ENCODE assay signal across 18 cellular contexts in genomic region chr15:66404122-66404521, GRCh38. TPM values are rescaled to one million over a fixed set of nuclear protein-coding genes. Genes with fewer than 3 reads are reported as not detected.
DNase-seq lines count a peak whose midpoint lies in the region; ATAC-seq, FAIRE-seq and TF ChIP-seq lines count a peak whose summit lies in the region.
"Had no signal": no experiment of that assay in that cellular context is flagged by ENCODE, and none has a peak within 500 bp of the region (broad histone marks: within the 10 kb centered on the region; RNA-seq: fewer than 3 reads in every experiment).

No MANE protein-coding gene starts in this region.

- H3K79me2 ChIP-seq in Loucy (ENCODE audit: insufficient read depth, low read length) (peaks cover 99% of the 10 kb centered on the region), endothelial cell of umbilical vein (ENCODE audit: control insufficient read depth, insufficient read depth, low read length) (peaks cover 91% of the 10 kb centered on the region), parathyroid adenoma (peaks cover 9% of the 10 kb centered on the region), MM.1S (ENCODE audit: low read length) (peaks cover 99% of the 10 kb centered on the region)

- H2AFZ ChIP-seq in Loucy (ENCODE audit: low read length) (no peak overlapping the region), endothelial cell of umbilical vein (ENCODE audit: low read depth, low read length) (no peak overlapping the region), parathyroid adenoma (no peak overlapping the region), MM.1S (ENCODE audit: low read length) (no peak overlapping the region)

- POLR2A ChIA-PET in activated CD4-positive, alpha-beta T cell treated with anti-CD3 and anti-CD28 coated beads, Interleukin-2, amount 10 ng/mL, durations not matched to agents 7 days and 5 days (lab: Charles Lee): no interaction called here
- POLR2A ChIA-PET in endothelial cell of umbilical vein (lab: Charles Lee): no interaction called here

- H3K9ac ChIP-seq in Loucy (ENCODE audit: low read depth, low read length, poor library complexity, severe bottlenecking): peak overlapping the region; percentile 29
- no peak overlapping the region for H3K9ac ChIP-seq in endothelial cell of umbilical vein (replicated peaks; ENCODE audit: extremely low read depth, insufficient read depth, low read length)
- no peak overlapping the region for H3K9ac ChIP-seq in parathyroid adenoma
- H3K9ac ChIP-seq in MM.1S (ENCODE audit: low read length): no peak overlapping the region

- H3K9me3 ChIP-seq in Loucy (ENCODE audit: insufficient read depth, low read depth, low read length) (no peaks in the 10 kb centered on the region), endothelial cell of umbilical vein (replicated peaks; ENCODE audit: control insufficient read depth, insufficient read depth, low read length) (no peaks in the 10 kb centered on the region), parathyroid adenoma (ENCODE audit: control insufficient read depth, low read length) (no peaks in the 10 kb centered on the region), MM.1S (replicated peaks; ENCODE audit: insufficient read depth, low read length) (no peaks in the 10 kb centered on the region)
- H3K9me3 ChIP-seq: A549, gastroesophageal sphincter, mucosa of descending colon, transverse colon had no signal

- no TSS peak for BruUV-seq in endothelial cell of umbilical vein (replicated peaks; lab: Mats Ljungman, UMichigan)

- H3K4me2 ChIP-seq in Loucy (ENCODE audit: low read depth, low read length, poor library complexity, severe bottlenecking): peak overlapping the region; percentile 72
- peak overlapping the region; percentile 69 for H3K4me2 ChIP-seq in endothelial cell of umbilical vein (ENCODE audit: insufficient read depth, low read length)
- H3K4me2 ChIP-seq in parathyroid adenoma (ENCODE audit: low read length): no peak overlapping the region
- no peak overlapping the region for H3K4me2 ChIP-seq in MM.1S (ENCODE audit: low read depth, low read length)
- H3K4me2 ChIP-seq: A549 had no signal

- no peaks in the 10 kb centered on the region for H3K27me3 ChIP-seq in Loucy (ENCODE audit: insufficient read depth, low read length, poor library complexity, severe bottlenecking)
- H3K27me3 ChIP-seq in endothelial cell of umbilical vein (ENCODE audit: control insufficient read depth in 2 of 2, insufficient read depth in 2 of 2, low read length in 2 of 2): no peaks in the 10 kb centered on the region
- no peaks in the 10 kb centered on the region for H3K27me3 ChIP-seq in parathyroid adenoma (ENCODE audit: control insufficient read depth, insufficient read depth, low read length)
- no peaks in the 10 kb centered on the region for H3K27me3 ChIP-seq in MM.1S (replicated peaks; ENCODE audit: insufficient read depth, low read length)
- H3K27me3 ChIP-seq: gastroesophageal sphincter, transverse colon had no signal

- H3K9me3 Mint-ChIP-seq in activated CD4-positive, alpha-beta T cell treated with anti-CD3 and anti-CD28 coated beads, Interleukin-2, amount 10 ng/mL, durations not matched to agents 7 days and 5 days: no peaks in the 10 kb centered on the region

- H3F3A ChIP-seq in Loucy (ENCODE audit: low read depth): no peaks in the 10 kb centered on the region
- H3F3A ChIP-seq in MM.1S (ENCODE audit: insufficient read depth, low read length): no peaks in the 10 kb centered on the region

- TF ChIP-seq POLR2A in endothelial cell of umbilical vein (IDR thresholded peaks at IDR 0.05; ENCODE audit: low read depth, low read length): no peak

- no peaks in the 10 kb centered on the region for H3K9me1 ChIP-seq in endothelial cell of umbilical vein (replicated peaks; ENCODE audit: control insufficient read depth, extremely low read depth, insufficient read depth, low read length)

- H3K9me2 ChIP-seq in Loucy (replicated peaks; ENCODE audit: low read depth, low read length): no peaks in the 10 kb centered on the region
- H3K9me2 ChIP-seq in MM.1S (replicated peaks; ENCODE audit: insufficient read depth, low read length): no peaks in the 10 kb centered on the region

- intact Hi-C loops in endothelial cell of umbilical vein (cut with micrococcal nuclease): no loop called here

- H3K4me3 Mint-ChIP-seq in activated CD4-positive, alpha-beta T cell treated with anti-CD3 and anti-CD28 coated beads, Interleukin-2, amount 10 ng/mL, durations not matched to agents 7 days and 5 days: no peak overlapping the region

- H3K27ac Mint-ChIP-seq in activated CD4-positive, alpha-beta T cell treated with anti-CD3 and anti-CD28 coated beads, Interleukin-2, amount 10 ng/mL, durations not matched to agents 7 days and 5 days: peak overlapping the region; percentile 63

- H3K4me1 Mint-ChIP-seq in activated CD4-positive, alpha-beta T cell treated with anti-CD3 and anti-CD28 coated beads, Interleukin-2, amount 10 ng/mL, durations not matched to agents 7 days and 5 days: peaks cover 91% of the 10 kb centered on the region

- no peaks in the 10 kb centered on the region for H3K27me3 Mint-ChIP-seq in activated CD4-positive, alpha-beta T cell treated with anti-CD3 and anti-CD28 coated beads, Interleukin-2, amount 10 ng/mL, durations not matched to agents 7 days and 5 days

- FAIRE-seq in endothelial cell of umbilical vein (lab: Jason Lieb, UNC): no peak
- FAIRE-seq: A549 had no signal

- CTCF ChIA-PET in activated CD4-positive, alpha-beta T cell treated with anti-CD3 and anti-CD28 coated beads, Interleukin-2, amount 10 ng/mL, durations not matched to agents 7 days and 5 days (lab: Charles Lee): interaction anchor here (0.9 to 3.4 kb wide), 4 partner anchors 8 to 94 kb away, joined by 3 to 12 read pairs (median 4); partner anchors contain the start of genes MAP2K1 and SNAPC5
- CTCF ChIA-PET in endothelial cell of umbilical vein (lab: Charles Lee): interaction anchor here (0.6 to 4.2 kb wide), 9 partner anchors 10 to 112 kb away, joined by 3 to 51 read pairs (median 4); partner anchors contain the start of genes MAP2K1 and SNAPC5

- H3K4me3 ChIP-seq in Loucy (ENCODE audit: low read length, poor library complexity, severe bottlenecking): peak overlapping the region; percentile 60
- H3K4me3 ChIP-seq in endothelial cell of umbilical vein (replicated peaks in 1 of 3; ENCODE audit: insufficient read depth in 1 of 3, low read depth in 1 of 3, low read length in 3 of 3): no peak overlapping the region
- H3K4me3 ChIP-seq in parathyroid adenoma (ENCODE audit: low read depth, low read length): no peak overlapping the region
- H3K4me3 ChIP-seq in MM.1S (ENCODE audit: low read length): no peak overlapping the region
- H3K4me3 ChIP-seq: A549, gastroesophageal sphincter, mucosa of descending colon, transverse colon had no signal

- H4K20me1 ChIP-seq in Loucy (ENCODE audit: insufficient read depth, low read length, poor library complexity, severe bottlenecking) (peaks cover 3% of the 10 kb centered on the region), endothelial cell of umbilical vein (replicated peaks; ENCODE audit: control insufficient read depth, extremely low read depth, insufficient read depth, low read length) (peaks cover 2% of the 10 kb centered on the region), MM.1S (ENCODE audit: insufficient read depth, low read length) (peaks cover 14% of the 10 kb centered on the region; the same call in 1 of the 2 replicates)

- TF ChIP-seq CTCF in Loucy (conservative IDR thresholded peaks at IDR 0.05; ENCODE audit: low read length) (no peak), endothelial cell of umbilical vein (IDR thresholded peaks at IDR 0.05; ENCODE audit: extremely low read depth in 1 of 2, insufficient read depth in 1 of 2, low read depth in 1 of 2, low read length in 2 of 2) (no peak), parathyroid adenoma (IDR thresholded peaks at IDR 0.05) (no peak), MM.1S (IDR thresholded peaks at IDR 0.05; ENCODE audit: low read length) (no peak)

- H3K4me1 ChIP-seq in Loucy (ENCODE audit: insufficient read depth, low read length, poor library complexity, severe bottlenecking) (peaks cover 76% of the 10 kb centered on the region), endothelial cell of umbilical vein (ENCODE audit: control insufficient read depth, extremely low read depth, insufficient read depth, low read length) (peaks cover 35% of the 10 kb centered on the region), parathyroid adenoma (no peaks in the 10 kb centered on the region), MM.1S (ENCODE audit: low read length) (peaks cover 2% of the 10 kb centered on the region; the same call in 1 of the 2 replicates)

- no peak for DNase-seq in activated CD4-positive, alpha-beta T cell treated with anti-CD3 and anti-CD28 coated beads, Interleukin-2, amount 10 ng/mL, durations not matched to agents 7 days and 5 days
- DNase-seq in activated CD4-positive, alpha-beta T cell treated with anti-CD3 and anti-CD28 coated beads, Interleukin-2, amount 50 U/mL, for 1 hour: no peak
- no peak for DNase-seq in endothelial cell of umbilical vein (ENCODE audit: low read depth, low spot score)
- no peak for DNase-seq in MM.1S
- no peak for DNase-seq in cortex of kidney (lab: John Stamatoyannopoulos, UW)
- DNase-seq: activated naive CD4-positive, alpha-beta T cell treated with anti-CD3 and anti-CD28 coated beads, Interleukin-2, amount 50 U/mL, for 16 hours; COR-L47; GDM1; mucosa of descending colon; NCI-H1092 treated with DMSO at 0.1 percent for 48 hours; NCI-H2171; SHP77 treated with DMSO at 0.1 percent for 48 hours; transverse colon had no signal

- ATAC-seq in HG02852 (IDR thresholded peaks at IDR 0.05; ENCODE audit: unreplicated experiment): no peak
- ATAC-seq: A549, gastroesophageal sphincter, mucosa of descending colon had no signal

- H3K36me3 Mint-ChIP-seq in activated CD4-positive, alpha-beta T cell treated with anti-CD3 and anti-CD28 coated beads, Interleukin-2, amount 10 ng/mL, durations not matched to agents 7 days and 5 days (ENCODE audit: low read depth): peaks cover 40% of the 10 kb centered on the region

- H3K36me3 ChIP-seq in Loucy (ENCODE audit: insufficient read depth, low read length) (no peaks in the 10 kb centered on the region), endothelial cell of umbilical vein (ENCODE audit: control insufficient read depth in 2 of 2, extremely low read depth in 1 of 2, insufficient read depth in 2 of 2, low read length in 2 of 2) (no peaks in the 10 kb centered on the region), parathyroid adenoma (ENCODE audit: control insufficient read depth, insufficient read depth, low read length) (no peaks in the 10 kb centered on the region), MM.1S (replicated peaks; ENCODE audit: insufficient read depth, low read length) (no peaks in the 10 kb centered on the region)
- H3K36me3 ChIP-seq: transverse colon had no signal

- H3K27ac ChIP-seq in endothelial cell of umbilical vein (ENCODE audit: insufficient read depth, low read depth, low read length): peak overlapping the region; percentile 15
- H3K27ac ChIP-seq in parathyroid adenoma: peak overlapping the region; percentile 11
- H3K27ac ChIP-seq in MM.1S (ENCODE audit: low read length): no peak overlapping the region
- H3K27ac ChIP-seq: A549, transverse colon had no signal

- dilution Hi-C loops in endothelial cell of umbilical vein (cut with MboI; ENCODE audit: extremely low pct_ligation_motif_present, low sequenced_read_pairs): loop anchor here (25.0 kb wide), 1 partner anchor 92 kb away; no protein-coding TSS in a partner anchor

RNA-seq across cellular contexts. Expression of gene MAP2K1, which starts 17.4 kb away (rescaled TPM):
- total RNA-seq in activated CD4-positive, alpha-beta T cell treated with anti-CD3 and anti-CD28 coated beads, Interleukin-2, amount 10 ng/mL, durations not matched to agents 7 days and 5 days: 10 to 100 TPM; 72.1 to 83.0 TPM
- total RNA-seq in endothelial cell of umbilical vein: 45.1 and 45.5 TPM in 2 replicates
- polyA plus RNA-seq in endothelial cell of umbilical vein: 22.3 and 30.9 TPM in 2 replicates
- polyA plus RNA-seq in endothelial cell of umbilical vein (2011; cell fraction: cytosol; rRNA removed): 20.1 and 24.3 TPM in 2 replicates
- 19.2 and 23.8 TPM in 2 replicates for polyA plus RNA-seq in endothelial cell of umbilical vein (2011; cell fraction: nucleus; rRNA removed)
- polyA plus RNA-seq in endothelial cell of umbilical vein (2012): 40.0 and 56.7 TPM in 2 replicates
- 23.7 and 27.3 TPM in 2 replicates for polyA minus RNA-seq in endothelial cell of umbilical vein
- polyA minus RNA-seq in endothelial cell of umbilical vein (2011; cell fraction: cytosol; rRNA and poly(A)+ RNA removed): 13.8 TPM
- 9.2 and 12.0 TPM in 2 replicates for polyA minus RNA-seq in endothelial cell of umbilical vein (2011; cell fraction: nucleus; rRNA and poly(A)+ RNA removed)

RNA-seq across cellular contexts. Expression of gene TIPIN, which starts 47.6 kb away (rescaled TPM):
- total RNA-seq in activated CD4-positive, alpha-beta T cell treated with anti-CD3 and anti-CD28 coated beads, Interleukin-2, amount 10 ng/mL, durations not matched to agents 7 days and 5 days: 10 to 100 TPM; 25.0 to 28.0 TPM
- 15.4 and 16.2 TPM in 2 replicates for total RNA-seq in endothelial cell of umbilical vein
- 2.7 and 3.6 TPM in 2 replicates for polyA plus RNA-seq in endothelial cell of umbilical vein
- polyA plus RNA-seq in endothelial cell of umbilical vein (2011; cell fraction: cytosol; rRNA removed): 6.7 and 7.0 TPM in 2 replicates
- polyA plus RNA-seq in endothelial cell of umbilical vein (2011; cell fraction: nucleus; rRNA removed): 5.0 and 6.0 TPM in 2 replicates
- polyA plus RNA-seq in endothelial cell of umbilical vein (2012): 12.0 and 18.6 TPM in 2 replicates
- polyA minus RNA-seq in endothelial cell of umbilical vein: 2.0 and 2.3 TPM in 2 replicates
- polyA minus RNA-seq in endothelial cell of umbilical vein (2011; cell fraction: cytosol; rRNA and poly(A)+ RNA removed): 13.4 TPM
- polyA minus RNA-seq in endothelial cell of umbilical vein (2011; cell fraction: nucleus; rRNA and poly(A)+ RNA removed): 2.4 and 3.9 TPM in 2 replicates

Comparison
In these comparisons a context has a peak if more than half of its experiments do, and no peak if none do; other contexts are left out.
1. H3K4me2 ChIP-seq: peak in Loucy (single experiment) and endothelial cell of umbilical vein (single experiment); none in parathyroid adenoma (single experiment) and MM.1S (single experiment).